Comparison of ENCODE assay signal across 19 cellular contexts in genomic region chr17:82929676-82930042, GRCh38.
"Had no signal": no experiment of that assay in that cellular context is flagged by ENCODE, and none has a peak within 500 bp of the region (broad histone marks: within the 10 kb centered on the region; RNA-seq: fewer than 3 reads in every experiment).

No MANE protein-coding gene starts in this region.

- DNase-seq: activated naive CD4-positive, alpha-beta T cell treated with Interleukin-2 at 50 U/mL for 16 hours; effector CD4-positive, alpha-beta T cell; foreskin fibroblast; mammary epithelial cell; midbrain; nucleus accumbens; retina; stimulated activated CD4-positive, alpha-beta T cell treated with anti-CD3 and anti-CD28 coated beads, Interleukin-1b, Interleukin-23, amount 100 ng/mL, for 48 hours; stomach; T1000 had no signal

- H3K27ac ChIP-seq: skin epidermis, stomach, suprapubic skin, tibial nerve, uterus had no signal

- H3K4me3 ChIP-seq: skin epidermis, stomach, suprapubic skin, tibial nerve, uterus had no signal

- H3K9me3 ChIP-seq: stomach, suprapubic skin, tibial nerve, uterus had no signal

- H3K4me1 ChIP-seq: stomach had no signal

- H3K27me3 ChIP-seq: stomach, suprapubic skin, tibial nerve, uterus had no signal

- H3K36me3 ChIP-seq: uterus had no signal

- ATAC-seq: activated T-helper 17 cell treated with anti-CD3 and anti-CD28 coated beads, Interleukin-2, amount 50 U/mL, for 72 hours; left lobe of liver; natural killer cell treated with Interleukin-12 subunit alpha and Interleukin-12 subunit beta and Interleukin-15 and Interleukin-18, amount 100 ng/mL, for 72 hours; stimulated activated effector memory CD8-positive, alpha-beta T cell treated with anti-CD3 and anti-CD28 coated beads, Interleukin-12 subunit alpha, Interleukin-12 subunit beta, amount 100 ng/mL, for 72 hours; WTC11 had no signal
